In the genomic region with DNA sequence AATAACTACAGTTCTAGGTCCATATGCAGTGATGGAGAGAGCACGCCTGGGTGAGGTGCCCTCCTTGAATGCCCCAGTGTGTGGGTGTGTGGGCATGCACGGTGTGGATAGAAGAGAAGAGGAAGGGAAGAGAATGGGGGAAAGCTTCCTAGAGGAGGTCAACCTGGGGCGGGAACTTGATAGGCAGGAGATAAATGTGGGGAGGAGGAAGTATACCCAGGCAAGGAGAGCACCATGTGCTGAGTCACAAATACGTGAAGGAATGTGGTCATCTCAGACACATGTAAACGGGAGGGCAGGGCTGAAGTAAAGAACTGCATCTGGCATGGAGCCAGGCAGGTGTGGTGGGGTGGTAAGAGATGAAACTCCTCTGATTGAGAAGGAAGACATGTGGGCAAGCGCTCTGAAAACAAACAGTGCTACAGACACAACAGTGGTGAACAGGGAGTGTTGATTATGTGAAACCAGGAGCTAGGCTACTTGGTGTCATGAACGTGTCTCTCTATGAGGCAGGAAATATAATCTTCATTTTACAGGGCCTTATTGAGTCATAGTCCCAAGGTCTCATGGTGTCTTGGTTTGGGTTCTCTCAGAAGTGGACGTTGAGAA, we compare ENCODE assay signal across 8 cellular contexts.
A peak's percentile ranks its signal among the peaks of the same experiment; 100 is the strongest.
DNase-seq lines count a peak whose midpoint lies in the region; ATAC-seq and TF ChIP-seq lines count a peak whose summit lies in the region.

No MANE protein-coding gene starts in this region.

- DNase-seq in NCI-H2171 (lab: John Stamatoyannopoulos, UW) (peak; percentile 54), NCI-H2029 (lab: John Stamatoyannopoulos, UW) (no peak), GM10248 (ENCODE audit: extremely low spot score) (no peak), dorsolateral prefrontal cortex (no peak)
- peak; percentile 86 for DNase-seq in activated effector memory CD4-positive, alpha-beta T cell treated with anti-CD3 and anti-CD28 coated beads, Interleukin-2, amount 50 U/mL, for 16 hours
- DNase-seq in stimulated activated CD4-positive, alpha-beta T cell treated with anti-CD3 and anti-CD28 coated beads, Interleukin-2, amount 100 ng/mL, for 48 hours, result peak; percentile 69 to 73

- no peak for TF ChIP-seq CTCF in HEK293 (tag by site-specific recombination; IDR thresholded peaks at IDR 0.05)
- TF ChIP-seq CTCF in GM10248 (IDR thresholded peaks at IDR 0.05; ENCODE audit: control extremely low read depth, extremely low read depth, low read depth, missing control alignments), result no peak
- no peak for TF ChIP-seq CTCF in dorsolateral prefrontal cortex (IDR thresholded peaks at IDR 0.05 in 54 of 56, conservative IDR thresholded peaks at IDR 0.05 in 2 of 56; ENCODE audit: low read depth in 1 of 56, partially characterized antibody in 56 of 56)

- H3K4me1 ChIP-seq in HEK293 (ENCODE audit: control insufficient read depth, insufficient read depth, low read length), result no peaks in the 10 kb centered on the region

- H3K4me3 ChIP-seq in HEK293 (ENCODE audit: low read depth, low read length) (no peak overlapping the region), dorsolateral prefrontal cortex (no peak overlapping the region)

- no peaks in the 10 kb centered on the region for H3K36me3 ChIP-seq in HEK293 (ENCODE audit: control insufficient read depth in 2 of 2, insufficient read depth in 1 of 2, low read length in 2 of 2)

- H3K27ac ChIP-seq in HEK293 (ENCODE audit: extremely low read depth, low read depth, low read length) (no peak overlapping the region), dorsolateral prefrontal cortex (no peak overlapping the region)

- H3K27me3 ChIP-seq in dorsolateral prefrontal cortex, result no peaks in the 10 kb centered on the region

- no peak for TF ChIP-seq POLR2A in GM18505 (IDR thresholded peaks at IDR 0.05; ENCODE audit: borderline replicate concordance, extremely low read depth, insufficient read depth, insufficient read length)

- POLR2A ChIA-PET in HEK293 (lab: Yijun Ruan, JAX), result interaction anchor here (1.2 kb wide), 1 partner anchor 11 kb away, joined by 3 read pairs; no protein-coding TSS in a partner anchor
- POLR2A ChIA-PET in GM10248 (lab: Yijun Ruan, JAX), result no interaction called here

- peak; percentile 74 for ATAC-seq in GM18505 (IDR thresholded peaks at IDR 0.05; ENCODE audit: unreplicated experiment)

- CTCF ChIA-PET in HEK293 (lab: Yijun Ruan, JAX), result interaction anchor here (1.3 to 1.4 kb wide), 2 partner anchors 10 to 13 kb away, joined by 3 to 4 read pairs; no protein-coding TSS in a partner anchor
- CTCF ChIA-PET in GM10248 (lab: Yijun Ruan, JAX), result interaction anchor here (1.6 to 4.3 kb wide), 2 partner anchors 11 to 35 kb away, joined by 6 to 24 read pairs; no protein-coding TSS in a partner anchor

- intact Hi-C loops in dorsolateral prefrontal cortex (cut with DNase I), result no loop called here

- H3K9me3 ChIP-seq in HEK293 (ENCODE audit: control insufficient read depth, insufficient read depth, low read depth, low read length), result no peaks in the 10 kb centered on the region

TF ChIP-seq in HEK293, 187 proteins besides CTCF, POLR2A, EP300 and RAD21:
- TF ChIP-seq KLF16 (tag by site-specific recombination; IDR thresholded peaks at IDR 0.05) (no peak), ZFHX2 (tag by site-specific recombination; conservative IDR thresholded peaks at IDR 0.05) (0 out of 2 replicates have a peak, but pooled peaks have one; percentile 32), TRIM28 (IDR thresholded peaks at IDR 0.05; ENCODE audit: borderline replicate concordance, low read length) (no peak), WT1 (tag by site-specific recombination; IDR thresholded peaks at IDR 0.05) (peak; percentile 25; the same call in 1 of the 2 replicates), ZNF670 (tag by site-specific recombination; IDR thresholded peaks at IDR 0.05; ENCODE audit: low read depth) (no peak)
- TF ChIP-seq, protein P1, sequence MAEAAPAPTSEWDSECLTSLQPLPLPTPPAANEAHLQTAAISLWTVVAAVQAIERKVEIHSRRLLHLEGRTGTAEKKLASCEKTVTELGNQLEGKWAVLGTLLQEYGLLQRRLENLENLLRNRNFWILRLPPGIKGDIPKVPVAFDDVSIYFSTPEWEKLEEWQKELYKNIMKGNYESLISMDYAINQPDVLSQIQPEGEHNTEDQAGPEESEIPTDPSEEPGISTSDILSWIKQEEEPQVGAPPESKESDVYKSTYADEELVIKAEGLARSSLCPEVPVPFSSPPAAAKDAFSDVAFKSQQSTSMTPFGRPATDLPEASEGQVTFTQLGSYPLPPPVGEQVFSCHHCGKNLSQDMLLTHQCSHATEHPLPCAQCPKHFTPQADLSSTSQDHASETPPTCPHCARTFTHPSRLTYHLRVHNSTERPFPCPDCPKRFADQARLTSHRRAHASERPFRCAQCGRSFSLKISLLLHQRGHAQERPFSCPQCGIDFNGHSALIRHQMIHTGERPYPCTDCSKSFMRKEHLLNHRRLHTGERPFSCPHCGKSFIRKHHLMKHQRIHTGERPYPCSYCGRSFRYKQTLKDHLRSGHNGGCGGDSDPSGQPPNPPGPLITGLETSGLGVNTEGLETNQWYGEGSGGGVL (tag by site-specific recombination; IDR thresholded peaks at IDR 0.05), result peak; percentile 38
- TF ChIP-seq, protein P2, sequence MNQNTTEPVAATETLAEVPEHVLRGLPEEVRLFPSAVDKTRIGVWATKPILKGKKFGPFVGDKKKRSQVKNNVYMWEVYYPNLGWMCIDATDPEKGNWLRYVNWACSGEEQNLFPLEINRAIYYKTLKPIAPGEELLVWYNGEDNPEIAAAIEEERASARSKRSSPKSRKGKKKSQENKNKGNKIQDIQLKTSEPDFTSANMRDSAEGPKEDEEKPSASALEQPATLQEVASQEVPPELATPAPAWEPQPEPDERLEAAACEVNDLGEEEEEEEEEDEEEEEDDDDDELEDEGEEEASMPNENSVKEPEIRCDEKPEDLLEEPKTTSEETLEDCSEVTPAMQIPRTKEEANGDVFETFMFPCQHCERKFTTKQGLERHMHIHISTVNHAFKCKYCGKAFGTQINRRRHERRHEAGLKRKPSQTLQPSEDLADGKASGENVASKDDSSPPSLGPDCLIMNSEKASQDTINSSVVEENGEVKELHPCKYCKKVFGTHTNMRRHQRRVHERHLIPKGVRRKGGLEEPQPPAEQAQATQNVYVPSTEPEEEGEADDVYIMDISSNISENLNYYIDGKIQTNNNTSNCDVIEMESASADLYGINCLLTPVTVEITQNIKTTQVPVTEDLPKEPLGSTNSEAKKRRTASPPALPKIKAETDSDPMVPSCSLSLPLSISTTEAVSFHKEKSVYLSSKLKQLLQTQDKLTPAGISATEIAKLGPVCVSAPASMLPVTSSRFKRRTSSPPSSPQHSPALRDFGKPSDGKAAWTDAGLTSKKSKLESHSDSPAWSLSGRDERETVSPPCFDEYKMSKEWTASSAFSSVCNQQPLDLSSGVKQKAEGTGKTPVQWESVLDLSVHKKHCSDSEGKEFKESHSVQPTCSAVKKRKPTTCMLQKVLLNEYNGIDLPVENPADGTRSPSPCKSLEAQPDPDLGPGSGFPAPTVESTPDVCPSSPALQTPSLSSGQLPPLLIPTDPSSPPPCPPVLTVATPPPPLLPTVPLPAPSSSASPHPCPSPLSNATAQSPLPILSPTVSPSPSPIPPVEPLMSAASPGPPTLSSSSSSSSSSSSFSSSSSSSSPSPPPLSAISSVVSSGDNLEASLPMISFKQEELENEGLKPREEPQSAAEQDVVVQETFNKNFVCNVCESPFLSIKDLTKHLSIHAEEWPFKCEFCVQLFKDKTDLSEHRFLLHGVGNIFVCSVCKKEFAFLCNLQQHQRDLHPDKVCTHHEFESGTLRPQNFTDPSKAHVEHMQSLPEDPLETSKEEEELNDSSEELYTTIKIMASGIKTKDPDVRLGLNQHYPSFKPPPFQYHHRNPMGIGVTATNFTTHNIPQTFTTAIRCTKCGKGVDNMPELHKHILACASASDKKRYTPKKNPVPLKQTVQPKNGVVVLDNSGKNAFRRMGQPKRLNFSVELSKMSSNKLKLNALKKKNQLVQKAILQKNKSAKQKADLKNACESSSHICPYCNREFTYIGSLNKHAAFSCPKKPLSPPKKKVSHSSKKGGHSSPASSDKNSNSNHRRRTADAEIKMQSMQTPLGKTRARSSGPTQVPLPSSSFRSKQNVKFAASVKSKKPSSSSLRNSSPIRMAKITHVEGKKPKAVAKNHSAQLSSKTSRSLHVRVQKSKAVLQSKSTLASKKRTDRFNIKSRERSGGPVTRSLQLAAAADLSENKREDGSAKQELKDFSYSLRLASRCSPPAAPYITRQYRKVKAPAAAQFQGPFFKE (tag by site-specific recombination; IDR thresholded peaks at IDR 0.05; ENCODE audit: borderline replicate concordance), result no peak
TF ChIP-seq in HEK293: peak in this region for 3.

Comparison
In these comparisons a context has a peak if more than half of its experiments do, and no peak if none do; other contexts are left out.
1. DNase-seq: peak in NCI-H2171 (single experiment), activated effector memory CD4-positive, alpha-beta T cell treated with anti-CD3 and anti-CD28 coated beads, Interleukin-2, amount 50 U/mL, for 16 hours (single experiment) and stimulated activated CD4-positive, alpha-beta T cell treated with anti-CD3 and anti-CD28 coated beads, Interleukin-2, amount 100 ng/mL, for 48 hours (2 of 2); none in NCI-H2029 (single experiment), GM10248 (single experiment) and dorsolateral prefrontal cortex (0 of 10).